8 cellular contexts compared by ENCODE assay signal in genomic region chr7:148963583-148964509, GRCh38.
A peak's percentile ranks its signal among the peaks of the same experiment; 100 is the strongest.
DNase-seq lines count a peak whose midpoint lies in the region; ATAC-seq and TF ChIP-seq lines count a peak whose summit lies in the region.

No MANE protein-coding gene starts in this region.

- TF ChIP-seq CTCF in OCI-LY3 (IDR thresholded peaks at IDR 0.05; ENCODE audit: low read depth, low read length) = no peak
- no peak for TF ChIP-seq CTCF in natural killer cell (IDR thresholded peaks at IDR 0.05)

- H3K4me1 ChIP-seq in ES-I3 (ENCODE audit: insufficient read depth, low read length) (no peaks in the 10 kb centered on the region), OCI-LY3 (ENCODE audit: low read length) (peaks cover 38% of the 10 kb centered on the region)
- peaks cover 9% of the 10 kb centered on the region for H3K4me1 ChIP-seq in effector memory CD4-positive, alpha-beta T cell (ENCODE audit: control insufficient read depth, insufficient read depth, low read length, poor library complexity, severe bottlenecking)

- no peak for DNase-seq in effector memory CD4-positive, alpha-beta T cell
- no peak for DNase-seq in natural killer cell
- no peak for DNase-seq in central memory CD4-positive, alpha-beta T cell
- DNase-seq in islet precursor cell = no peak
- DNase-seq in glomerular visceral epithelial cell (ENCODE audit: extremely low spot score) = no peak
- DNase-seq in NCI-H2081 treated with DMSO at 0.1 percent for 48 hours (lab: John Stamatoyannopoulos, UW) = no peak

- peak overlapping the region; percentile 72; the same call in 1 of the 2 replicates for H3K9ac ChIP-seq in ES-I3 (ENCODE audit: low read depth, low read length)
- H3K9ac ChIP-seq in OCI-LY3 (ENCODE audit: low read length) = peak overlapping the region; percentile 56

- no peak for ATAC-seq in natural killer cell

- H3K9me3 ChIP-seq in ES-I3 (ENCODE audit: control insufficient read depth, insufficient read depth, low read length) = no peaks in the 10 kb centered on the region
- no peaks in the 10 kb centered on the region for H3K9me3 ChIP-seq in OCI-LY3 (ENCODE audit: insufficient read depth, low read length)
- no peaks in the 10 kb centered on the region for H3K9me3 ChIP-seq in effector memory CD4-positive, alpha-beta T cell (ENCODE audit: control insufficient read depth, low read length)

- peaks cover 4% of the 10 kb centered on the region; the same call in 1 of the 2 replicates for H3K79me2 ChIP-seq in OCI-LY3 (ENCODE audit: low read length)

- H3K27me3 Mint-ChIP-seq in natural killer cell (ENCODE audit: low read depth in 2 of 2) = no peaks in the 10 kb centered on the region

- H3K27me3 ChIP-seq in OCI-LY3 (ENCODE audit: low read depth, low read length) = peaks cover 3% of the 10 kb centered on the region; the same call in 1 of the 2 replicates
- H3K27me3 ChIP-seq in effector memory CD4-positive, alpha-beta T cell (replicated peaks; ENCODE audit: control insufficient read depth, insufficient read depth, low read length, poor library complexity, severe bottlenecking) = no peaks in the 10 kb centered on the region

- H3K27ac Mint-ChIP-seq in natural killer cell = peak overlapping the region; percentile 83 to 95

- H3K4me3 ChIP-seq in OCI-LY3 (ENCODE audit: low read length) = peak overlapping the region; percentile 85
- peak overlapping the region; percentile 70 for H3K4me3 ChIP-seq in effector memory CD4-positive, alpha-beta T cell (ENCODE audit: insufficient read depth, low read depth, low read length, poor library complexity, severe bottlenecking)

- H3K36me3 ChIP-seq in ES-I3 (ENCODE audit: insufficient read depth, low read length) (no peaks in the 10 kb centered on the region), OCI-LY3 (replicated peaks; ENCODE audit: low read depth, low read length) (no peaks in the 10 kb centered on the region)
- H3K36me3 ChIP-seq in effector memory CD4-positive, alpha-beta T cell (ENCODE audit: control insufficient read depth, insufficient read depth, low read length) = no peaks in the 10 kb centered on the region

- no peaks in the 10 kb centered on the region for H4K20me1 ChIP-seq in OCI-LY3 (ENCODE audit: insufficient read depth, low read length)

- H2AFZ ChIP-seq in OCI-LY3 (ENCODE audit: low read depth, low read length) = peak overlapping the region; percentile 86

- H3K4me1 Mint-ChIP-seq in natural killer cell = peaks cover 30 to 32% of the 10 kb centered on the region in 2 donors

- H3K4me3 Mint-ChIP-seq in natural killer cell = peak overlapping the region; percentile 92

- intact Hi-C loops in natural killer cell (cut with micrococcal nuclease) = loop anchor here (1.0 to 5.0 kb wide), 4 partner anchors 107 to 702 kb away; no protein-coding TSS in a partner anchor

- H3K36me3 Mint-ChIP-seq in natural killer cell = no peaks in the 10 kb centered on the region

- no peaks in the 10 kb centered on the region for H3K9me3 Mint-ChIP-seq in natural killer cell

- peak overlapping the region; percentile 92 for H3K4me2 ChIP-seq in OCI-LY3 (ENCODE audit: low read length)

- no peak overlapping the region for H3K27ac ChIP-seq in OCI-LY3 (ENCODE audit: low read length)
- peak overlapping the region; percentile 73 for H3K27ac ChIP-seq in effector memory CD4-positive, alpha-beta T cell (ENCODE audit: insufficient read depth, low read length, poor library complexity, severe bottlenecking)
